In the genomic region with DNA sequence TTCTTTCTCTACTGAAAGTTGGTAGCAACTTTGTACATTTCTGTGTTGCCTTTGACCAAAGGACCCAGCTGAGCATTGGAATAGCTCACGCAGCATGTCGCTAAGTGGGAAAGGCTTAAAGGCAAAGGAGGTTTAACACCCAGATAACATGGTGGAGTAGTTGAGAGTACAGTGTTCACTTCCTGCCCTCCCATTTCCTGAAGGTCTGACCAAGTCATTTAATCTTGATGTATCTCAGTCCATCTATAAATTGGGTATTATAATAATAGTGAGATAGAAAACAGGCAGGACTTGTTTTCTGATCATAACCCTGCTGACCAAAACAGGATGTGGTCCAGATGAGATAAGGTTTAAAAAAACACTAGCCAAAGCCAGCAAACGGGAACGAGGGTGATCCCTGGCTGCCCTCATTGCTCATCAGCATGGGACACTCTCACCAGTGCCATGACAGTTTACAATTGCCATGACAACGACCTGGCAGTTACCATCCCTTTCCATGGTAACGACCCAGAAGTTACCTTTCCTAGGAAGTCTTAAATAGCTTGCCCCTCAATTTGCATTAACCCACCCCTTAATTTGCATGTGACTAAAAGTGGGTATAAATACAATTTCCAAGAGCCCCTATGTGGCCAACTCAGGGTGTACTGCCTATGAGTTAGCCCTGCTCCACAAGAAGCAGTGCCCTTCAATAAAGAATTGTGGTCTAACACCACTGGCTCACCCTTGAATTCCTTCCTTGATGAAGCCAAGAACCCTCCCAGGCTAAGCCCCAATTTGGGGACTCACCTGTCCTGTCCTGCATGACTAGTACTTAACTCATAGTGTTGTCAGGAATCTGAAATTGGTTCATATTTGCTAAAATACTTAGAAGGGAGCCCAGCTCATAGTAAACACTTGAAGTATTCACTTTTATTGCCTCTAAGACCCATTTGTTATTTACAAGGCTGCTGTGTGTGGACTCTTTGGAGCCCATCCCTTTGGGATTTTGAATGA, we compare ENCODE assay signal across 10 cellular contexts. TPM values are rescaled to one million over a fixed set of nuclear protein-coding genes. Genes with fewer than 3 reads are reported as not detected.
DNase-seq lines count a peak whose midpoint lies in the region; ATAC-seq and TF ChIP-seq lines count a peak whose summit lies in the region.
"Had no signal": no experiment of that assay in that cellular context is flagged by ENCODE, and none has a peak within 500 bp of the region (broad histone marks: within the 10 kb centered on the region; RNA-seq: fewer than 3 reads in every experiment).

No MANE protein-coding gene starts in this region.

- no peak overlapping the region for H3K27ac ChIP-seq in prostate gland
- H3K27ac ChIP-seq: skin epidermis had no signal

- no peak overlapping the region for H3K4me3 ChIP-seq in NB4 (ENCODE audit: low read depth, low read length)
- no peak overlapping the region for H3K4me3 ChIP-seq in prostate gland
- H3K4me3 ChIP-seq: skin epidermis had no signal

- DNase-seq in GF-D8 (lab: John Stamatoyannopoulos, UW) (peak; percentile 50), NB4 (ENCODE audit: low read depth) (peak; percentile 32), dermis blood vessel endothelial cell (peak; percentile 99), mesenteric fat pad (ENCODE audit: low spot score) (peak; percentile 30), dedifferentiated amniotic fluid mesenchymal stem cell (ENCODE audit: extremely low spot score) (no peak), prostate gland (ENCODE audit: low spot score) (no peak)
- no peak for DNase-seq in stimulated activated CD4-positive, alpha-beta T cell treated with anti-CD3 and anti-CD28 coated beads, Interleukin-12 subunit alpha, Interleukin-12 subunit beta, amount 100 ng/mL, for 4 hours
- DNase-seq: KG1 had no signal

- no peaks in the 10 kb centered on the region for H3K27me3 ChIP-seq in prostate gland (replicated peaks; ENCODE audit: insufficient read depth)

- TF ChIP-seq CTCF in NB4 (IDR thresholded peaks at IDR 0.05; ENCODE audit: low read depth, low read length) (no peak), prostate gland (IDR thresholded peaks at IDR 0.05) (no peak)

- no peaks in the 10 kb centered on the region for H3K4me1 ChIP-seq in prostate gland (replicated peaks)

- H3K9me3 ChIP-seq in prostate gland: no peaks in the 10 kb centered on the region

- intact Hi-C loops in prostate gland (cut with DNase I): no loop called here

- ATAC-seq in GM18520 (IDR thresholded peaks at IDR 0.05; ENCODE audit: unreplicated experiment): no peak

- peaks cover 0 to 3% of the 10 kb centered on the region in 2 donors for H3K36me3 ChIP-seq in prostate gland

- WGBS in prostate gland: 73% methylated on average over 6 of the region's 6 CpGs

- no peak for TF ChIP-seq POLR2A in NB4 (IDR thresholded peaks at IDR 0.05; ENCODE audit: extremely low read depth, insufficient read length)
- TF ChIP-seq POLR2A in prostate gland (IDR thresholded peaks at IDR 0.05): no peak

RNA-seq across cellular contexts. Expression of gene FHAD1, which starts 28.4 kb away (rescaled TPM):
- total RNA-seq in dermis blood vessel endothelial cell: under 0.01 and 0.23 TPM in 2 replicates
- 0.55 TPM for total RNA-seq in mesenteric fat pad
- total RNA-seq in prostate gland: 1 to 10 TPM in 1 of 2 donors, under 1 TPM in 1; 0.27 to 6.5 TPM

Comparison
In these comparisons a context has a peak if more than half of its experiments do, and no peak if none do; other contexts are left out.
1. DNase-seq: peak in GF-D8 (single experiment), NB4 (single experiment), dermis blood vessel endothelial cell (single experiment) and mesenteric fat pad (single experiment); none in dedifferentiated amniotic fluid mesenchymal stem cell (single experiment), prostate gland (single experiment) and stimulated activated CD4-positive, alpha-beta T cell treated with anti-CD3 and anti-CD28 coated beads, Interleukin-12 subunit alpha, Interleukin-12 subunit beta, amount 100 ng/mL, for 4 hours (single experiment).